8 cellular contexts compared by ENCODE assay signal in genomic region chr3:47162695-47163022, GRCh38. TPM values are rescaled to one million over a fixed set of nuclear protein-coding genes. Genes with fewer than 3 reads are reported as not detected.
A peak's percentile ranks its signal among the peaks of the same experiment; 100 is the strongest.
DNase-seq lines count a peak whose midpoint lies in the region; ATAC-seq and TF ChIP-seq lines count a peak whose summit lies in the region.

No MANE protein-coding gene starts in this region.

- DNase-seq in CD4-positive, alpha-beta memory T cell: no peak
- DNase-seq in LHCN-M2 (ENCODE audit: low read depth) (peak; percentile 4), caudate nucleus (lab: John Stamatoyannopoulos, UW) (no peak), mesothelial cell of epicardium (ENCODE audit: low spot score in 2 of 2, unreplicated experiment in 2 of 2) (no peak), NCI-H187 treated with DMSO at 0.1 percent for 48 hours (lab: John Stamatoyannopoulos, UW) (no peak), HT-29 (ENCODE audit: low spot score) (no peak)

- peaks cover 66% of the 10 kb centered on the region for H3K4me1 ChIP-seq in CD4-positive, alpha-beta memory T cell (ENCODE audit: insufficient read depth, low read length)

- CTCF ChIA-PET in CD4-positive, alpha-beta memory T cell (lab: Charles Lee; ENCODE audit: partially characterized antibody): no interaction called here

- peak overlapping the region; percentile 85 to 100 (median 98) for H3K27ac Mint-ChIP-seq in CD4-positive, alpha-beta memory T cell
- peak overlapping the region; percentile 100 for H3K27ac Mint-ChIP-seq in mesothelial cell of epicardium

- peaks cover 0 to 4% (median 0%) of the 10 kb centered on the region in 8 donors for H3K9me3 Mint-ChIP-seq in CD4-positive, alpha-beta memory T cell
- no peaks in the 10 kb centered on the region for H3K9me3 Mint-ChIP-seq in mesothelial cell of epicardium

- peak overlapping the region; percentile 85 for H3K27ac ChIP-seq in CD4-positive, alpha-beta memory T cell (ENCODE audit: low read depth, low read length)
- peak overlapping the region; percentile 76 for H3K27ac ChIP-seq in caudate nucleus (ENCODE audit: low read depth, low read length)

- H3K4me3 ChIP-seq in CD4-positive, alpha-beta memory T cell (ENCODE audit: low read length in 2 of 2): peak overlapping the region; percentile 31 to 95

- POLR2A ChIA-PET in CD4-positive, alpha-beta memory T cell (lab: Charles Lee; ENCODE audit: partially characterized antibody): interaction anchor here (0.6 to 3.0 kb wide), 13 partner anchors 10 to 1931 kb away, joined by 3 to 28 read pairs (median 5); partner anchors contain the start of genes KIF9, KLHL18, NBEAL2 and QRICH1

- peak overlapping the region; percentile 97 to 100 (median 98) for H3K4me3 Mint-ChIP-seq in CD4-positive, alpha-beta memory T cell
- H3K4me3 Mint-ChIP-seq in mesothelial cell of epicardium: peak overlapping the region; percentile 97

- H3K4me1 Mint-ChIP-seq in CD4-positive, alpha-beta memory T cell: peaks cover 47 to 72% (median 58%) of the 10 kb centered on the region in 4 donors
- H3K4me1 Mint-ChIP-seq in mesothelial cell of epicardium: peaks cover 41% of the 10 kb centered on the region

- no peaks in the 10 kb centered on the region for H3K9me3 ChIP-seq in CD4-positive, alpha-beta memory T cell (ENCODE audit: control insufficient read depth in 1 of 2, low read length in 2 of 2)

- H3K27me3 ChIP-seq in CD4-positive, alpha-beta memory T cell (ENCODE audit: insufficient read depth, low read length): no peaks in the 10 kb centered on the region

- H3K36me3 ChIP-seq in CD4-positive, alpha-beta memory T cell (ENCODE audit: insufficient read depth, low read length): no peaks in the 10 kb centered on the region

- peaks cover 0 to 1% of the 10 kb centered on the region in 2 donors for H3K27me3 Mint-ChIP-seq in CD4-positive, alpha-beta memory T cell
- H3K27me3 Mint-ChIP-seq in mesothelial cell of epicardium (ENCODE audit: low read depth): no peaks in the 10 kb centered on the region

- H3K36me3 Mint-ChIP-seq in CD4-positive, alpha-beta memory T cell: peaks cover 0 to 16% of the 10 kb centered on the region in 2 donors
- no peaks in the 10 kb centered on the region for H3K36me3 Mint-ChIP-seq in mesothelial cell of epicardium

- ATAC-seq in HG03108 (IDR thresholded peaks at IDR 0.05; ENCODE audit: unreplicated experiment): no peak
- no peak for ATAC-seq in GM18907 (IDR thresholded peaks at IDR 0.05; ENCODE audit: unreplicated experiment)

- intact Hi-C loops in CD4-positive, alpha-beta memory T cell (cut with micrococcal nuclease): loop anchor here (5.0 kb wide), 2 partner anchors 45 to 125 kb away; no protein-coding TSS in a partner anchor

- no peak for TF ChIP-seq CTCF in mesothelial cell of epicardium (IDR thresholded peaks at IDR 0.05; ENCODE audit: unreplicated experiment)

RNA-seq across cellular contexts. Expression of gene SETD2, which starts 1.3 kb away (rescaled TPM):
- 10 to 100 TPM; 74.0 to 74.1 TPM for total RNA-seq in CD4-positive, alpha-beta memory T cell
- 10 to 100 TPM in 1 of 2 donors, 1 to 10 TPM in 1; 3.4 to 25.9 TPM for polyA plus RNA-seq in CD4-positive, alpha-beta memory T cell
- total RNA-seq in LHCN-M2 (2014; rRNA removed) (18.3 and 23.1 TPM in 2 replicates), mesothelial cell of epicardium (68.1 to 73.1 TPM (median 68.8 TPM) in 3 replicates)
- 10.1 TPM for polyA plus RNA-seq in LHCN-M2 (2012)
- 8.7 and 13.4 TPM in 2 replicates for total RNA-seq in HT-29 (2014; rRNA removed; shearing (Covaris generic))
